In the genomic region with DNA sequence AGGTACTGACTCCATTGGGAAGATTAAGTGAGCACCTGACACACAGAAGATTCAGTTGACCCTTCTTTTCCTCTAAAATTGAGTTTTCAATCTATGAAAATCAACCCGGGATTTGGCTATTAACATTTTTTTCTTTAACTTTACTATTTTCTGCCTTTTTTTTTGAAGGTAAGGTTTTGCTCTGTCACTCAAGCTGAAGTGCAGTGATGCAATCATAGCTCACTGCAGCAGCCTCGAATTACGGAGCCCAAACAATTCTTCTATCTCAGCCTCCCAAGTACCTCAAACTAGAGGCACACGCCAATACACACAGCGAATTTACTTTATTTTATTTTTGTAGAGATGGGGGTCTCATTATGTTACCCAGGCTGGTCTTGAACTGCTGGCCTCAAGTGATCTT, we compare ENCODE assay signal across 1 cellular context.
TF ChIP-seq lines count a peak whose summit lies in the region.

No MANE protein-coding gene starts in this region.

TF ChIP-seq in H1, 55 proteins besides CTCF, POLR2A, EP300 and RAD21:
- no peak for TF ChIP-seq EGR1 (IDR thresholded peaks at IDR 0.05; ENCODE audit: borderline replicate concordance, low read depth, low read length)
- TF ChIP-seq CEBPB (IDR thresholded peaks at IDR 0.05; ENCODE audit: low read depth, low read length) = peak; percentile 45; the same call in 1 of the 2 replicates
TF ChIP-seq in H1: peak in this region for 1.
